Comparison of ENCODE assay signal across 1 cellular context in the genomic region with DNA sequence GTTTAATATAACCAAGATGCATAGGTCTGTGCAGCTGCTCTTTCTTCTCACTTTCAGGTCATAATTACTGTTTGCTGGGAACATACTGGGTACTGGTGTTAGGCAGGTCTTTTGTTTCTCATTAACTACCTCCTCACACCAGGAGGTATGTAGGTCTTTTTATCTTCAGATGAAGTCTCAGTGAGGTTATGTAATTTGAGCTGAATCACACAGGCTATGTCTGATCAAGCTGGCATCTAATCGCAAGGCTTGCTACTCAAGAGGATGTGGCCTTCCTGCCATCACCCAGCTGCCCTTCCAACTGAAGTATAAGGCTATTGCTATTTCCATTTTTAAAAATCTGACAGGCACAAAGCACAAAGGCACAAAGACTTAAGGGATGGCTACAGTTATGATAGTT.
TF ChIP-seq lines count a peak whose summit lies in the region.

No MANE protein-coding gene starts in this region.

TF ChIP-seq in A549, 52 proteins besides CTCF, POLR2A, EP300 and RAD21 (continued from another document):
- TF ChIP-seq NFE2L2 (conservative IDR thresholded peaks at IDR 0.05; ENCODE audit: low read length) = no peak
